8 cellular contexts compared by ENCODE assay signal in genomic region chr19:23249911-23250649, GRCh38. TPM values are rescaled to one million over a fixed set of nuclear protein-coding genes. Genes with fewer than 3 reads are reported as not detected.
DNase-seq lines count a peak whose midpoint lies in the region; ATAC-seq and TF ChIP-seq lines count a peak whose summit lies in the region.

Gene ZNF724 (minus strand): TSS chr19:23250394. CDS start chr19:23250242, 152 bp downstream.

- TF ChIP-seq POLR2A in spleen (IDR thresholded peaks at IDR 0.05): peak in 1 of 3 donors; percentile 6

- no peaks in the 10 kb centered on the region for H3K27me3 Mint-ChIP-seq in central memory CD8-positive, alpha-beta T cell

- 0 to 1% (median 1%) methylated on average over 21 to 32 of the region's 32 CpGs for WGBS in spleen, 5 donors

- peak within 1 kb of the TSS; percentile 84 for H3K4me3 ChIP-seq in AG04449 (ENCODE audit: low read depth, low read length)
- H3K4me3 ChIP-seq in spleen: peak within 1 kb of the TSS; percentile 39 to 91 (median 78)

- peaks cover 0 to 23% (median 7%) of the 10 kb centered on the region in 6 donors for H3K36me3 ChIP-seq in spleen

- ATAC-seq in GM18907 (IDR thresholded peaks at IDR 0.05; ENCODE audit: unreplicated experiment): peak; percentile 99
- peak; percentile 97 for ATAC-seq in HG03139 (IDR thresholded peaks at IDR 0.05; ENCODE audit: unreplicated experiment)
- ATAC-seq in central memory CD8-positive, alpha-beta T cell (replicated peaks; ENCODE audit: extremely low read depth, poor library complexity, severe bottlenecking): peak; percentile 100

- H3K36me3 Mint-ChIP-seq in central memory CD8-positive, alpha-beta T cell (ENCODE audit: insufficient read depth): peaks cover 6% of the 10 kb centered on the region

- DNase-seq in AG04449 (ENCODE audit: low read depth, low spot score) (peak; percentile 86), NCI-H345 treated with DMSO at 0.1 percent for 48 hours (lab: John Stamatoyannopoulos, UW; ENCODE audit: unreplicated experiment) (peak; percentile 79), iris pigment epithelial cell (ENCODE audit: low read depth) (peak; percentile 99), spleen (peak; percentile 95)
- peak; percentile 65 to 76 (median 73) for DNase-seq in activated CD4-positive, CD25-positive, alpha-beta regulatory T cell (lab: John Stamatoyannopoulos, UW)
- peak; percentile 76 to 81 for DNase-seq in central memory CD8-positive, alpha-beta T cell (ENCODE audit: low spot score in 2 of 2)

- peak within 1 kb of the TSS in 7 of 8 donors; percentile 56 to 82 (median 78) for H3K27ac ChIP-seq in spleen

- POLR2A ChIA-PET in AG04449 (lab: Yijun Ruan, JAX): interaction anchor here (0.7 to 1.1 kb wide), 3 partner anchors 24 to 246 kb away, joined by 3 to 7 read pairs (median 5); partner anchors contain the start of gene ZNF91

- intact Hi-C loops in spleen (cut with DNase I; ENCODE audit: low total_unique reads): no loop called here

- H3K27ac Mint-ChIP-seq in central memory CD8-positive, alpha-beta T cell (ENCODE audit: low read depth): peak within 1 kb of the TSS; percentile 92

- CTCF ChIA-PET in AG04449 (lab: Yijun Ruan, JAX): no interaction called here

- H3K4me3 Mint-ChIP-seq in central memory CD8-positive, alpha-beta T cell: peak within 1 kb of the TSS; percentile 97

- H3K4me1 Mint-ChIP-seq in central memory CD8-positive, alpha-beta T cell: peaks cover 21% of the 10 kb centered on the region

- TF ChIP-seq CTCF in AG04449 (IDR thresholded peaks at IDR 0.05; ENCODE audit: insufficient read depth, low read length, missing control alignments): no peak
- TF ChIP-seq CTCF in spleen (IDR thresholded peaks at IDR 0.05 in 8 of 11, conservative IDR thresholded peaks at IDR 0.05 in 3 of 11): no peak

- H3K9me3 Mint-ChIP-seq in central memory CD8-positive, alpha-beta T cell: no peaks in the 10 kb centered on the region

- peaks cover 0 to 14% (median 4%) of the 10 kb centered on the region in 8 donors for H3K9me3 ChIP-seq in spleen

- peaks cover 0 to 21% (median 13%) of the 10 kb centered on the region in 6 donors for H3K4me1 ChIP-seq in spleen

- no peaks in the 10 kb centered on the region for H3K27me3 ChIP-seq in spleen (replicated peaks in 1 of 7)

RNA-seq across cellular contexts. Expression of gene ZNF724, which starts in this region (rescaled TPM):
- 1 to 10 TPM; 3.7 to 8.7 (median 5.2) TPM for total RNA-seq in spleen
- under 1 TPM; 0.17 to 0.90 (median 0.49) TPM for polyA plus RNA-seq in spleen

Comparison
In these comparisons a context has a peak if more than half of its experiments do, and no peak if none do; other contexts are left out.
1. Peak in every context shown above with its lines: DNase-seq, ATAC-seq, H3K4me3 ChIP-seq and H3K27ac ChIP-seq.